16 cellular contexts compared by ENCODE assay signal in genomic region chr12:92063641-92064040, GRCh38.
A peak's percentile ranks its signal among the peaks of the same experiment; 100 is the strongest.
DNase-seq lines count a peak whose midpoint lies in the region; TF ChIP-seq lines count a peak whose summit lies in the region.
"Had no signal": no experiment of that assay in that cellular context is flagged by ENCODE, and none has a peak within 500 bp of the region (broad histone marks: within the 10 kb centered on the region; RNA-seq: fewer than 3 reads in every experiment).

No MANE protein-coding gene starts in this region.

- peaks cover 14% of the 10 kb centered on the region for H3K4me1 ChIP-seq in hepatocyte (ENCODE audit: insufficient read depth)
- peaks cover 17 to 52% (median 27%) of the 10 kb centered on the region in 4 donors for H3K4me1 ChIP-seq in transverse colon
- H3K4me1 ChIP-seq in prostate gland (replicated peaks), result no peaks in the 10 kb centered on the region

- no peak overlapping the region for H2AFZ ChIP-seq in hepatocyte

- peaks cover 63% of the 10 kb centered on the region for H3K4me1 Mint-ChIP-seq in activated naive CD8-positive, alpha-beta T cell treated with anti-CD3 and anti-CD28 coated beads for 36 hours
- peaks cover 32% of the 10 kb centered on the region for H3K4me1 Mint-ChIP-seq in T-helper 2 cell treated with Interferon-gamma antibody and Interleukin-4, amounts not matched to agents 5 μg/mL and 100 μg/mL, for 36 hours (ENCODE audit: low read depth)

- peak overlapping the region; percentile 14 for H3K27ac ChIP-seq in hepatocyte
- H3K27ac ChIP-seq in transverse colon, result peak overlapping the region; percentile 70 to 78 (median 76)
- H3K27ac ChIP-seq in prostate gland, result no peak overlapping the region
- H3K27ac ChIP-seq: heart right ventricle had no signal

- DNase-seq in NCI-H524 (lab: John Stamatoyannopoulos, UW) (peak; percentile 24 to 44), NCI-H524 treated with DMSO at 0.1 percent for 48 hours (lab: John Stamatoyannopoulos, UW) (no peak), hepatocyte (ENCODE audit: low spot score) (no peak), transverse colon (no peak), NCI-H1436 (lab: John Stamatoyannopoulos, UW) (no peak), prostate gland (ENCODE audit: low spot score) (no peak)
- no peak for DNase-seq in activated naive CD8-positive, alpha-beta T cell treated with anti-CD3 and anti-CD28 coated beads for 36 hours
- no peak for DNase-seq in T-helper 2 cell treated with Interferon-gamma antibody and Interleukin-4, amounts not matched to agents 5 μg/mL and 100 μg/mL, for 36 hours (ENCODE audit: low spot score)
- DNase-seq: activated B cell treated with CpG ODN at 0.5 μM for 24 hours; activated CD8-positive, alpha-beta memory T cell treated with anti-CD3 and anti-CD28 coated beads, Interleukin-2, amount 50 U/mL, for 4 hours; CD8-positive, alpha-beta memory T cell; colonic mucosa; heart right ventricle; left cardiac atrium; NCI-H187 treated with DMSO at 0.1 percent for 48 hours; SW 1271 had no signal

- H3K27me3 Mint-ChIP-seq in activated naive CD8-positive, alpha-beta T cell treated with anti-CD3 and anti-CD28 coated beads for 36 hours, result no peaks in the 10 kb centered on the region
- no peaks in the 10 kb centered on the region for H3K27me3 Mint-ChIP-seq in T-helper 2 cell treated with Interferon-gamma antibody and Interleukin-4, amounts not matched to agents 5 μg/mL and 100 μg/mL, for 36 hours (ENCODE audit: low read depth)
- H3K27me3 Mint-ChIP-seq: activated B cell treated with CpG ODN at 0.5 μM for 24 hours; CD8-positive, alpha-beta memory T cell had no signal

- no peak overlapping the region for H3K4me2 ChIP-seq in hepatocyte

- no peaks in the 10 kb centered on the region for H4K20me1 ChIP-seq in hepatocyte (ENCODE audit: insufficient read depth, poor library complexity, severe bottlenecking)

- H3K36me3 ChIP-seq in hepatocyte (replicated peaks; ENCODE audit: insufficient read depth, low read depth), result no peaks in the 10 kb centered on the region
- H3K36me3 ChIP-seq in transverse colon, result no peaks in the 10 kb centered on the region
- H3K36me3 ChIP-seq in prostate gland, result no peaks in the 10 kb centered on the region
- H3K36me3 ChIP-seq: colonic mucosa, heart right ventricle had no signal

- H3K27me3 ChIP-seq in hepatocyte (no peaks in the 10 kb centered on the region), transverse colon (no peaks in the 10 kb centered on the region), prostate gland (replicated peaks; ENCODE audit: insufficient read depth) (no peaks in the 10 kb centered on the region)
- H3K27me3 ChIP-seq: colonic mucosa, heart right ventricle had no signal

- peaks cover 29% of the 10 kb centered on the region for H3K36me3 Mint-ChIP-seq in activated naive CD8-positive, alpha-beta T cell treated with anti-CD3 and anti-CD28 coated beads for 36 hours
- peaks cover 6% of the 10 kb centered on the region for H3K36me3 Mint-ChIP-seq in T-helper 2 cell treated with Interferon-gamma antibody and Interleukin-4, amounts not matched to agents 5 μg/mL and 100 μg/mL, for 36 hours (ENCODE audit: low read depth)

- no peak for TF ChIP-seq EP300 in transverse colon (IDR thresholded peaks at IDR 0.05; ENCODE audit: low read depth)

- TF ChIP-seq CTCF in hepatocyte (IDR thresholded peaks at IDR 0.05; ENCODE audit: poor library complexity) (no peak), transverse colon (IDR thresholded peaks at IDR 0.05) (no peak), prostate gland (IDR thresholded peaks at IDR 0.05) (no peak)

- no peak overlapping the region for H3K4me3 Mint-ChIP-seq in activated naive CD8-positive, alpha-beta T cell treated with anti-CD3 and anti-CD28 coated beads for 36 hours
- no peak overlapping the region for H3K4me3 Mint-ChIP-seq in T-helper 2 cell treated with Interferon-gamma antibody and Interleukin-4, amounts not matched to agents 5 μg/mL and 100 μg/mL, for 36 hours

- 44% methylated on average over 3 of the region's 3 CpGs for WGBS in hepatocyte (ENCODE audit: low lambda C conversion rate, missing lambda C conversion rate)
- WGBS in transverse colon (ENCODE audit: low coverage in 1 of 2), 2 donors, result 55 to 56% methylated on average over 3 of the region's 3 CpGs
- 29% methylated on average over 3 of the region's 3 CpGs for WGBS in prostate gland

- no peaks in the 10 kb centered on the region for H3K9me3 ChIP-seq in hepatocyte (ENCODE audit: low read depth)
- H3K9me3 ChIP-seq in transverse colon, result no peaks in the 10 kb centered on the region
- H3K9me3 ChIP-seq in prostate gland, result no peaks in the 10 kb centered on the region
- H3K9me3 ChIP-seq: colonic mucosa, heart right ventricle had no signal

- no peaks in the 10 kb centered on the region for H3K9me2 ChIP-seq in hepatocyte (replicated peaks; ENCODE audit: insufficient read depth)

- H3K27ac Mint-ChIP-seq in activated naive CD8-positive, alpha-beta T cell treated with anti-CD3 and anti-CD28 coated beads for 36 hours, result peak overlapping the region; percentile 32
- H3K27ac Mint-ChIP-seq in T-helper 2 cell treated with Interferon-gamma antibody and Interleukin-4, amounts not matched to agents 5 μg/mL and 100 μg/mL, for 36 hours, result no peak overlapping the region
- H3K27ac Mint-ChIP-seq: activated B cell treated with CpG ODN at 0.5 μM for 24 hours had no signal

- H3K9me3 Mint-ChIP-seq in activated naive CD8-positive, alpha-beta T cell treated with anti-CD3 and anti-CD28 coated beads for 36 hours, result peaks cover 11% of the 10 kb centered on the region
- H3K9me3 Mint-ChIP-seq in T-helper 2 cell treated with Interferon-gamma antibody and Interleukin-4, amounts not matched to agents 5 μg/mL and 100 μg/mL, for 36 hours, result peaks cover 8% of the 10 kb centered on the region
- H3K9me3 Mint-ChIP-seq: CD8-positive, alpha-beta memory T cell had no signal

- intact Hi-C loops in transverse colon (cut with DNase I; ENCODE audit: low total_unique reads), result loop anchor here (5.0 kb wide), 1 partner anchor 251 kb away; no protein-coding TSS in a partner anchor
- intact Hi-C loops in prostate gland (cut with DNase I), result no loop called here

- in situ Hi-C loops in transverse colon (cut with MboI; ENCODE audit: low pct_ligation_motif_present in 1 of 4, low pct_unique_long_range_greater_than_20kb in 1 of 4, low sequenced_read_pairs in 3 of 4), result no loop called here

- H3K79me2 ChIP-seq in hepatocyte, result no peaks in the 10 kb centered on the region

- TF ChIP-seq POLR2A in transverse colon (IDR thresholded peaks at IDR 0.05) (no peak), prostate gland (IDR thresholded peaks at IDR 0.05) (no peak)

- H3K4me3 ChIP-seq in hepatocyte, result no peak overlapping the region
- H3K4me3 ChIP-seq in transverse colon, result no peak overlapping the region
- H3K4me3 ChIP-seq in prostate gland, result no peak overlapping the region
- H3K4me3 ChIP-seq: colonic mucosa, heart right ventricle had no signal

Comparison
In these comparisons a context has a peak if more than half of its experiments do, and no peak if none do; other contexts are left out.
1. DNase-seq: peak in NCI-H524 (2 of 2); none in NCI-H524 treated with DMSO at 0.1 percent for 48 hours (single experiment), activated naive CD8-positive, alpha-beta T cell treated with anti-CD3 and anti-CD28 coated beads for 36 hours (single experiment), hepatocyte (single experiment), transverse colon (single experiment), T-helper 2 cell treated with Interferon-gamma antibody and Interleukin-4, amounts not matched to agents 5 μg/mL and 100 μg/mL, for 36 hours (single experiment), NCI-H1436 (single experiment) and prostate gland (single experiment).
2. H3K27ac ChIP-seq: peak in hepatocyte (single experiment) and transverse colon (4 of 4); none in prostate gland (0 of 2).